Comparison of ENCODE assay signal across 8 cellular contexts in the genomic region with DNA sequence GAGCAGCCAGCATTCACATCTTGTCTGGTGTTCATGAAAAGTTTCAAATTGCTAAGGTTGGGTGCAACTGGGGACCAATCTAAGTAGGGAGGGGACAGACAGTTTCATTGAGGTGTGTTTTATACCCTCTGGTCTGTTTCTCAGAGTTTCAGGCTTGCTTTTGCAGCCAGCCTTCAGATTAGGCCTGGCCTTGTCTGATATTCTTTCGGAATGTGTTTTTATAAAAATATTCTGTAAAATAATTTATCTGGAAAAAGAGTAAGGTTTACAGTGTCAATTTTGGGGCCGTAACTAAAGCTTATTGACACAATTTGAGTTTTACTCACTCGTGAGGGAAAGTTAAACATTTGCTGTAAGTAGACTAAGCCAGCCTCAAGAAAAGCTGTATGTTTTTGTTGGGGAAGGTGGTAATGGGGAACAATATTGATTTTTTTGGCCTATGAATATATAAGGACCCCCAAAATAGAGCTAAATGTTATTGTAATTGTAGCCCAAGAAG. TPM values are rescaled to one million over a fixed set of nuclear protein-coding genes. Genes with fewer than 3 reads are reported as not detected.
DNase-seq lines count a peak whose midpoint lies in the region; ATAC-seq and TF ChIP-seq lines count a peak whose summit lies in the region.

No MANE protein-coding gene starts in this region.

- H3K36me3 Mint-ChIP-seq in activated naive CD8-positive, alpha-beta T cell treated with anti-CD3 and anti-CD28 coated beads for 36 hours: peaks cover 22% of the 10 kb centered on the region

- H3K27me3 ChIP-seq in BE2C (no peaks in the 10 kb centered on the region), suprapubic skin (no peaks in the 10 kb centered on the region)

- TF ChIP-seq CTCF in BE2C (IDR thresholded peaks at IDR 0.05; ENCODE audit: low read depth, low read length) (no peak), suprapubic skin (IDR thresholded peaks at IDR 0.05) (no peak)

- H3K36me3 ChIP-seq in BE2C: no peaks in the 10 kb centered on the region; the same call in none of the 2 replicates
- H3K36me3 ChIP-seq in suprapubic skin: no peaks in the 10 kb centered on the region

- ATAC-seq in GM19023 (IDR thresholded peaks at IDR 0.05; ENCODE audit: unreplicated experiment) (peak; percentile 12), HG03159 (IDR thresholded peaks at IDR 0.05; ENCODE audit: unreplicated experiment) (peak; percentile 24)

- H3K27ac ChIP-seq in suprapubic skin: peak overlapping the region; percentile 99

- H3K4me1 ChIP-seq in BE2C: peaks cover 6% of the 10 kb centered on the region; the same call in 1 of the 2 replicates
- peaks cover 38% of the 10 kb centered on the region for H3K4me1 ChIP-seq in suprapubic skin

- no peak for TF ChIP-seq EP300 in suprapubic skin (IDR thresholded peaks at IDR 0.05)

- H3K4me3 Mint-ChIP-seq in activated naive CD8-positive, alpha-beta T cell treated with anti-CD3 and anti-CD28 coated beads for 36 hours: peak overlapping the region; percentile 98

- H3K4me3 ChIP-seq in BE2C (ENCODE audit: low read depth, low read length): peak overlapping the region; percentile 95
- peak overlapping the region; percentile 81 for H3K4me3 ChIP-seq in suprapubic skin

- peaks cover 55% of the 10 kb centered on the region for H3K4me1 Mint-ChIP-seq in activated naive CD8-positive, alpha-beta T cell treated with anti-CD3 and anti-CD28 coated beads for 36 hours

- no peaks in the 10 kb centered on the region for H3K9me3 Mint-ChIP-seq in activated naive CD8-positive, alpha-beta T cell treated with anti-CD3 and anti-CD28 coated beads for 36 hours

- no peak for TF ChIP-seq POLR2A in suprapubic skin (IDR thresholded peaks at IDR 0.05)

- 2% methylated on average over 3 of the region's 3 CpGs for WGBS in suprapubic skin

- H3K9me3 ChIP-seq in BE2C (no peaks in the 10 kb centered on the region), suprapubic skin (no peaks in the 10 kb centered on the region)

- H3K27me3 Mint-ChIP-seq in activated naive CD8-positive, alpha-beta T cell treated with anti-CD3 and anti-CD28 coated beads for 36 hours: no peaks in the 10 kb centered on the region

- DNase-seq in BE2C (no peak), kidney glomerular epithelial cell (lab: John Stamatoyannopoulos, UW) (peak; percentile 9), suprapubic skin (ENCODE audit: low spot score in 2 of 2) (no peak), NCI-H2196 treated with DMSO at 0.1 percent for 48 hours (lab: John Stamatoyannopoulos, UW; ENCODE audit: unreplicated experiment) (no peak)
- DNase-seq in activated naive CD8-positive, alpha-beta T cell treated with anti-CD3 and anti-CD28 coated beads for 36 hours: no peak
- no peak for DNase-seq in stimulated activated CD4-positive, alpha-beta T cell treated with anti-CD3 and anti-CD28 coated beads, Interleukin-12 subunit alpha, Interleukin-12 subunit beta, amount 100 ng/mL, for 4 hours

- H3K27ac Mint-ChIP-seq in activated naive CD8-positive, alpha-beta T cell treated with anti-CD3 and anti-CD28 coated beads for 36 hours: peak overlapping the region; percentile 98

RNA-seq across cellular contexts. Expression of a gene that starts 1.3 kb away (rescaled TPM):
- polyA plus RNA-seq in BE2C (2012; ENCODE audit: insufficient read depth, insufficient read length, low read depth): 27.0 TPM
- total RNA-seq in activated naive CD8-positive, alpha-beta T cell treated with anti-CD3 and anti-CD28 coated beads for 36 hours: 10 to 100 TPM; 65.6 to 68.2 TPM
- 100 to 1,000 TPM in 1 of 4 donors, 10 to 100 TPM in 3; 65.1 to 176 (median 83.2) TPM for total RNA-seq in suprapubic skin
